8 cellular contexts compared by ENCODE assay signal in genomic region chr5:43484049-43484849, GRCh38. TPM values are rescaled to one million over a fixed set of nuclear protein-coding genes. Genes with fewer than 3 reads are reported as not detected.
DNase-seq lines count a peak whose midpoint lies in the region; ATAC-seq, FAIRE-seq and TF ChIP-seq lines count a peak whose summit lies in the region.

No MANE protein-coding gene starts in this region.

- H3K27ac ChIP-seq in HepG2 (ENCODE audit: extremely low read length, insufficient read depth, low read length), result peak overlapping the region; percentile 91

- POLR2A ChIA-PET in HepG2 (lab: Yijun Ruan, JAX), result interaction anchor here (0.5 to 4.4 kb wide), 30 partner anchors 14 to 672 kb away, joined by 3 to 84 read pairs (median 6); partner anchors contain the start of genes C5orf34, CCL28, HMGCS1 and NNT

- FAIRE-seq in HepG2 (lab: Jason Lieb, UNC), result no peak

- H3K4me2 ChIP-seq in HepG2 (ENCODE audit: low read depth, low read length), result peak overlapping the region; percentile 94

- TF ChIP-seq POLR2A in HepG2 (IDR thresholded peaks at IDR 0.05; ENCODE audit: insufficient read depth in 1 of 2, low read depth in 2 of 2, low read length in 2 of 2), result no peak

- BruUV-seq in HepG2 (replicated peaks; lab: Mats Ljungman, UMichigan), result TSS peak; percentile 95

- H3K36me3 ChIP-seq in HepG2 (replicated peaks in 1 of 2; ENCODE audit: control insufficient read depth in 1 of 2, insufficient read depth in 2 of 2, low read length in 2 of 2), result no peaks in the 10 kb centered on the region

- 2% methylated on average over 25 of the region's 33 CpGs for WGBS in HepG2 (ENCODE audit: low lambda C conversion rate)

- H3K79me2 ChIP-seq in HepG2 (ENCODE audit: insufficient read depth, low read length), result peaks cover 12% of the 10 kb centered on the region

- no peak overlapping the region for H2AFZ ChIP-seq in HepG2 (ENCODE audit: low read length)

- no peaks in the 10 kb centered on the region for H3K9me3 ChIP-seq in HepG2 (ENCODE audit: low read length)

- TF ChIP-seq EP300 in HepG2 (IDR thresholded peaks at IDR 0.05; ENCODE audit: low read depth in 2 of 2, low read length in 2 of 2) (no peak), HepG2 (CRISPR knock-in tag; IDR thresholded peaks at IDR 0.05; ENCODE audit: borderline replicate concordance) (no peak)

- peak; percentile 83 for TF ChIP-seq CTCF in HepG2 (CRISPR knock-in tag; IDR thresholded peaks at IDR 0.05)

- H3K9ac ChIP-seq in HepG2 (ENCODE audit: insufficient read depth, low read depth, low read length), result peak overlapping the region; percentile 94

- peaks cover 42% of the 10 kb centered on the region for H3K4me1 ChIP-seq in HepG2 (ENCODE audit: insufficient read depth, low read length)

- TF ChIP-seq RAD21 in HepG2 (CRISPR knock-in tag; IDR thresholded peaks at IDR 0.05), result peak; percentile 69

- H4K20me1 ChIP-seq in HepG2 (ENCODE audit: insufficient read depth, low read length), result no peaks in the 10 kb centered on the region

- CTCF ChIA-PET in HepG2 (lab: Yijun Ruan, JAX; ENCODE audit: low intra/inter-chr PET ratio, low total read pairs), result interaction anchor here (2.1 kb wide), 1 partner anchor 95 kb away, joined by 8 read pairs; no protein-coding TSS in a partner anchor

- H3K27me3 ChIP-seq in HepG2 (ENCODE audit: control insufficient read depth in 1 of 2, insufficient read depth in 2 of 2, low read length in 2 of 2), result no peaks in the 10 kb centered on the region; a peak in 1 of 5 replicates

- in situ Hi-C loops in HepG2 (cut with HindIII; ENCODE audit: extremely low pct_ligation_motif_present, low pct_unique_long_range_greater_than_20kb), result loop anchor here (10.0 kb wide), 1 partner anchor 89 kb away; no protein-coding TSS in a partner anchor

- ATAC-seq in GM19438 (IDR thresholded peaks at IDR 0.05; ENCODE audit: low read depth, unreplicated experiment) (peak; percentile 64), HG03565 (IDR thresholded peaks at IDR 0.05; ENCODE audit: unreplicated experiment) (peak; percentile 59), HepG2 (peak; percentile 80)

- peak overlapping the region; percentile 76 to 81 (median 81) for H3K4me3 ChIP-seq in HepG2 (replicated peaks in 1 of 3; ENCODE audit: insufficient read depth in 1 of 3, low read depth in 2 of 3, low read length in 3 of 3)

- DNase-seq in CD1c-positive myeloid dendritic cell (ENCODE audit: extremely low spot score), result peak; percentile 90
- DNase-seq in NCI-H69 (lab: John Stamatoyannopoulos, UW), result peak; percentile 92
- DNase-seq in activated CD4-positive, alpha-beta T cell treated with anti-CD3 and anti-CD28 coated beads, Interleukin-2, amount 50 U/mL, for 24 hours (ENCODE audit: low read depth in 1 of 2, low spot score in 1 of 2), result peak; percentile 64 to 80
- DNase-seq in dermis blood vessel endothelial cell, result peak; percentile 91
- peak; percentile 69 for DNase-seq in HepG2 (ENCODE audit: low spot score)
- peak; percentile 79 for DNase-seq in stimulated activated CD4-positive, alpha-beta T cell treated with anti-CD3 and anti-CD28 coated beads, Interleukin-2, amount 100 ng/mL, for 4 hours (ENCODE audit: low read depth)

- intact Hi-C loops in HepG2 (cut with micrococcal nuclease; ENCODE audit: unreplicated experiment), result loop anchor here (1.0 to 5.0 kb wide), 4 partner anchors 37 to 257 kb away; partner anchors contain the start of gene HMGCS1

TF ChIP-seq in HepG2, 621 proteins besides CTCF, POLR2A, EP300 and RAD21 (continues in another document):
- TF ChIP-seq NPAS2 (CRISPR knock-in tag; IDR thresholded peaks at IDR 0.05; ENCODE audit: borderline replicate concordance), result no peak
- TF ChIP-seq SP1 (IDR thresholded peaks at IDR 0.05), result no peak
- TF ChIP-seq SP1 (CRISPR knock-in tag; IDR thresholded peaks at IDR 0.05), result no peak
- peak; percentile 68 for TF ChIP-seq ASH2L (IDR thresholded peaks at IDR 0.05; ENCODE audit: insufficient read length, low read depth, low read length)
- no peak for TF ChIP-seq ZNF510 (CRISPR knock-in tag; IDR thresholded peaks at IDR 0.05; ENCODE audit: low read depth)
- peak; percentile 58 for TF ChIP-seq UBTF (CRISPR knock-in tag; IDR thresholded peaks at IDR 0.05)
- no peak; the same call in 1 of the 2 replicates for TF ChIP-seq HDAC2 (CRISPR knock-in tag; IDR thresholded peaks at IDR 0.05)
- peak; percentile 60; the same call in 1 of the 2 replicates for TF ChIP-seq CREM (IDR thresholded peaks at IDR 0.05)
- no peak for TF ChIP-seq CREM (CRISPR knock-in tag; IDR thresholded peaks at IDR 0.05)
- TF ChIP-seq KDM5B (CRISPR knock-in tag; IDR thresholded peaks at IDR 0.05; ENCODE audit: borderline replicate concordance), result 0 out of 2 replicates have a peak, but pooled peaks have one; percentile 22
- TF ChIP-seq ZNF777 (CRISPR knock-in tag; IDR thresholded peaks at IDR 0.05), result no peak

RNA-seq across cellular contexts. Expression of gene TMEM267, which starts 0.6 kb away (rescaled TPM):
- 5.8 and 10.2 TPM in 2 replicates for total RNA-seq in dermis blood vessel endothelial cell
- total RNA-seq in HepG2 (2016; rRNA removed; fragmentation: Illumina TruSeq; extraction: Trizol), result 11.2 and 12.6 TPM in 2 replicates
- 3.3 and 3.4 TPM in 2 replicates for total RNA-seq in HepG2 (2016; cell fraction: cytosol; rRNA removed; fragmentation: Illumina TruSeq; extraction: Trizol; ENCODE audit: low read depth)
- total RNA-seq in HepG2 (2016; cell fraction: insoluble cytoplasmic fraction; rRNA removed; fragmentation: Illumina TruSeq; extraction: Trizol), result 11.4 and 14.9 TPM in 2 replicates
- total RNA-seq in HepG2 (2016; cell fraction: membrane; rRNA removed; fragmentation: Illumina TruSeq; extraction: Trizol), result 6.3 and 7.8 TPM in 2 replicates
- 9.4 and 13.9 TPM in 2 replicates for total RNA-seq in HepG2 (2016; cell fraction: nucleus; rRNA removed; fragmentation: Illumina TruSeq; extraction: Trizol)
- 8.0 and 8.9 TPM in 2 replicates for polyA plus RNA-seq in HepG2 (2011; rRNA removed)
- 1.8 and 4.4 TPM in 2 replicates for polyA plus RNA-seq in HepG2 (2011; cell fraction: cytosol; rRNA removed)
- polyA plus RNA-seq in HepG2 (2011; cell fraction: nucleus; rRNA removed), result 5.2 and 6.3 TPM in 2 replicates
- polyA plus RNA-seq in HepG2 (2012), result 7.4 and 8.6 TPM in 2 replicates
- 0.42 and 0.80 TPM in 2 replicates for polyA plus RNA-seq in HepG2 (2016; cell fraction: cytosol; fragmentation: Illumina TruSeq; extraction: Trizol; ENCODE audit: low read depth)
- 8.8 and 10.2 TPM in 2 replicates for polyA plus RNA-seq in HepG2 (2016; cell fraction: insoluble cytoplasmic fraction; fragmentation: Illumina TruSeq; extraction: Trizol; ENCODE audit: low read depth)
- polyA plus RNA-seq in HepG2 (2016; cell fraction: membrane; fragmentation: Illumina TruSeq; extraction: Trizol; ENCODE audit: low read depth), result 2.3 and 2.7 TPM in 2 replicates
- 17.0 and 17.2 TPM in 2 replicates for polyA plus RNA-seq in HepG2 (2016; cell fraction: nucleus; fragmentation: Illumina TruSeq; extraction: Trizol; ENCODE audit: insufficient read depth, low read depth)
- polyA minus RNA-seq in HepG2 (2011; rRNA and poly(A)+ RNA removed; ENCODE audit: low replicate concordance), result 8.2 and 22.2 TPM in 2 replicates
- polyA minus RNA-seq in HepG2 (2011; cell fraction: cytosol; rRNA and poly(A)+ RNA removed), result 6.6 and 7.4 TPM in 2 replicates
- polyA minus RNA-seq in HepG2 (2011; cell fraction: nucleus; rRNA and poly(A)+ RNA removed), result 5.3 and 8.7 TPM in 2 replicates

RNA-seq across cellular contexts. Expression of gene C5orf34, which starts 30.7 kb away (rescaled TPM):
- 2.4 and 4.7 TPM in 2 replicates for total RNA-seq in dermis blood vessel endothelial cell
- total RNA-seq in HepG2 (2016; rRNA removed; fragmentation: Illumina TruSeq; extraction: Trizol), result 6.2 and 6.4 TPM in 2 replicates
- 2.3 and 2.9 TPM in 2 replicates for total RNA-seq in HepG2 (2016; cell fraction: cytosol; rRNA removed; fragmentation: Illumina TruSeq; extraction: Trizol; ENCODE audit: low read depth)
- total RNA-seq in HepG2 (2016; cell fraction: insoluble cytoplasmic fraction; rRNA removed; fragmentation: Illumina TruSeq; extraction: Trizol), result 6.0 and 7.6 TPM in 2 replicates
- 1.5 and 2.4 TPM in 2 replicates for total RNA-seq in HepG2 (2016; cell fraction: membrane; rRNA removed; fragmentation: Illumina TruSeq; extraction: Trizol)
- total RNA-seq in HepG2 (2016; cell fraction: nucleus; rRNA removed; fragmentation: Illumina TruSeq; extraction: Trizol), result 13.1 and 15.3 TPM in 2 replicates
- polyA plus RNA-seq in HepG2 (2011; rRNA removed), result 2.1 and 3.2 TPM in 2 replicates
- 1.0 and 1.1 TPM in 2 replicates for polyA plus RNA-seq in HepG2 (2011; cell fraction: cytosol; rRNA removed)
- 5.3 and 6.8 TPM in 2 replicates for polyA plus RNA-seq in HepG2 (2011; cell fraction: nucleus; rRNA removed)
- 1.3 and 2.4 TPM in 2 replicates for polyA plus RNA-seq in HepG2 (2012)
- polyA plus RNA-seq in HepG2 (2016; cell fraction: cytosol; fragmentation: Illumina TruSeq; extraction: Trizol; ENCODE audit: low read depth), result 0.32 and 0.37 TPM in 2 replicates
- polyA plus RNA-seq in HepG2 (2016; cell fraction: insoluble cytoplasmic fraction; fragmentation: Illumina TruSeq; extraction: Trizol; ENCODE audit: low read depth), result 4.7 and 5.0 TPM in 2 replicates
- polyA plus RNA-seq in HepG2 (2016; cell fraction: membrane; fragmentation: Illumina TruSeq; extraction: Trizol; ENCODE audit: low read depth), result 0.64 and 0.65 TPM in 2 replicates
- polyA plus RNA-seq in HepG2 (2016; cell fraction: nucleus; fragmentation: Illumina TruSeq; extraction: Trizol; ENCODE audit: insufficient read depth, low read depth), result 11.9 and 12.6 TPM in 2 replicates
- polyA minus RNA-seq in HepG2 (2011; rRNA and poly(A)+ RNA removed; ENCODE audit: low replicate concordance), result 1.1 and 11.7 TPM in 2 replicates
- polyA minus RNA-seq in HepG2 (2011; cell fraction: cytosol; rRNA and poly(A)+ RNA removed), result 1.3 and 2.5 TPM in 2 replicates
- polyA minus RNA-seq in HepG2 (2011; cell fraction: nucleus; rRNA and poly(A)+ RNA removed), result 13.1 and 17.1 TPM in 2 replicates

Comparison
In these comparisons a context has a peak if more than half of its experiments do, and no peak if none do; other contexts are left out.
1. Peak in every context shown above with its lines: DNase-seq, ATAC-seq, H3K4me3 ChIP-seq and H3K27ac ChIP-seq.